ENCODE assay signal across 1 cellular context in the genomic region with DNA sequence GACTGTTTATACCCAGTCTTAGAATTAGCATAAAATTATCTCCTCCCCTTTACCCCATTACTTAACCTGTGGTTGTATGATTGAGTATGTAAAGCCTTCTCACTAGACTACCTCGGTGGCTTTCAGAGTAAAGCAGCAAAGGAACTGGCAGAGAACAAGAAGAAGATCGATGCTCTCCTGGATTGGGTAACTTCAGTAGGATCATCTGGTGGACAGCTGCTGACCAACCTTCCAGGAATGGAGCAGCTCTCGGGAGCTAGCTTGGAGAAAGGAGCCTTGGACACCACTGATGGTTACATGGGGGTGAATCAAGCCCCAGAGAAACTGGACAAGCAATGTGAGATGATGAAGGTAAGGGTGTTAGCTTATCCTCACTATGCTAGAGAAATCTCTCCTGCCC.
TF ChIP-seq lines count a peak whose summit lies in the region.

No MANE protein-coding gene starts in this region.

TF ChIP-seq in HEK293T, 16 proteins besides CTCF, POLR2A, EP300 and RAD21:
- no peak for TF ChIP-seq CTBP1 (IDR thresholded peaks at IDR 0.05; ENCODE audit: borderline replicate concordance)
- no peak for TF ChIP-seq NFRKB (IDR thresholded peaks at IDR 0.05)
- TF ChIP-seq FOXA1 (IDR thresholded peaks at IDR 0.05), result no peak
- TF ChIP-seq, protein P1, sequence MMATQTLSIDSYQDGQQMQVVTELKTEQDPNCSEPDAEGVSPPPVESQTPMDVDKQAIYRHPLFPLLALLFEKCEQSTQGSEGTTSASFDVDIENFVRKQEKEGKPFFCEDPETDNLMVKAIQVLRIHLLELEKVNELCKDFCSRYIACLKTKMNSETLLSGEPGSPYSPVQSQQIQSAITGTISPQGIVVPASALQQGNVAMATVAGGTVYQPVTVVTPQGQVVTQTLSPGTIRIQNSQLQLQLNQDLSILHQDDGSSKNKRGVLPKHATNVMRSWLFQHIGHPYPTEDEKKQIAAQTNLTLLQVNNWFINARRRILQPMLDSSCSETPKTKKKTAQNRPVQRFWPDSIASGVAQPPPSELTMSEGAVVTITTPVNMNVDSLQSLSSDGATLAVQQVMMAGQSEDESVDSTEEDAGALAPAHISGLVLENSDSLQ (IDR thresholded peaks at IDR 0.05), result no peak
- no peak for TF ChIP-seq BHLHE40 (IDR thresholded peaks at IDR 0.05; ENCODE audit: borderline replicate concordance)
- TF ChIP-seq ELF4 (IDR thresholded peaks at IDR 0.05), result no peak
- TF ChIP-seq ZNF384 (IDR thresholded peaks at IDR 0.05), result no peak
- no peak for TF ChIP-seq L3MBTL2 (conservative IDR thresholded peaks at IDR 0.05)
- TF ChIP-seq FOXK2 (IDR thresholded peaks at IDR 0.05), result no peak
- no peak for TF ChIP-seq HDGF (IDR thresholded peaks at IDR 0.05; ENCODE audit: borderline replicate concordance)
TF ChIP-seq in HEK293T: peak in this region for 0.
